ENCODE assay signal across 16 cellular contexts in the genomic region with DNA sequence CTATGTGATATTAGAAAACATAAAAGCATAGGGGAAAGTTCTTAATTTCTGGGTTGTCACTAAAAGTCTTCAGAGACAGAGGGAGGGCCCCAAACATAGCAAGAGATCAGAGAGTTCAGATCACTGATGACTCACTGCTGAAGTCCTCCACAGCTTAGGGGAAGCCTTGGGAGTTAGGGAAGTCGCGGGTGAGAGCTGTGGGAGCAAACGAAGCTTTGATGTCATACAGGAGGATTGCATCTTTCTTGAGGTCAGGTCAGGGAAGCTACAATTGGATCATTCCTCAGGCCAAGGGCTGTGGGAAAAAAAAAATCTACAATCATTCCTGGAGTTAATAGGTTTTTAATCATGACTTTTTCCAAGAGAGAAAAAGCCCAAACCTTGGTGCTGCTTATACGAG.
DNase-seq lines count a peak whose midpoint lies in the region; ATAC-seq and TF ChIP-seq lines count a peak whose summit lies in the region.
"Had no signal": no experiment of that assay in that cellular context is flagged by ENCODE, and none has a peak within 500 bp of the region (broad histone marks: within the 10 kb centered on the region; RNA-seq: fewer than 3 reads in every experiment).

No MANE protein-coding gene starts in this region.

- no peak for ATAC-seq in Panc1
- ATAC-seq in omental fat pad (ENCODE audit: low FRiP score) = peak; percentile 72
- ATAC-seq: stimulated activated effector memory CD8-positive, alpha-beta T cell treated with anti-CD3 and anti-CD28 coated beads, Interleukin-12 subunit alpha, Interleukin-12 subunit beta, amount 100 ng/mL, for 72 hours had no signal

- H3K27me3 ChIP-seq in Panc1 (ENCODE audit: control insufficient read depth, insufficient read depth, low read length) (no peaks in the 10 kb centered on the region), fibroblast of lung (ENCODE audit: control insufficient read depth, insufficient read depth, low read length) (no peaks in the 10 kb centered on the region)
- H3K27me3 ChIP-seq: BLaER1, colonic mucosa, right lobe of liver had no signal

- H2AFZ ChIP-seq in fibroblast of lung (ENCODE audit: low read length) = no peak overlapping the region

- POLR2A ChIA-PET in AG04449 (lab: Yijun Ruan, JAX) (interaction anchor here (0.7 kb wide), 1 partner anchor 24 kb away, joined by 5 read pairs; no protein-coding TSS in a partner anchor), Panc1 (lab: Charles Lee) (no interaction called here)

- H3K4me1 ChIP-seq in Panc1 (ENCODE audit: control insufficient read depth, insufficient read depth, low read length) (peaks cover 15% of the 10 kb centered on the region), fibroblast of lung (ENCODE audit: control insufficient read depth, extremely low read depth, insufficient read depth, low read length) (peaks cover 40% of the 10 kb centered on the region)
- H3K4me1 ChIP-seq: BLaER1, colonic mucosa, right lobe of liver had no signal

- CTCF ChIA-PET in AG04449 (lab: Yijun Ruan, JAX) (interaction anchor here (1.0 to 3.7 kb wide), 5 partner anchors 10 to 229 kb away, joined by 4 to 15 read pairs (median 6); no protein-coding TSS in a partner anchor), Panc1 (lab: Charles Lee) (no interaction called here)

- H3K9me3 ChIP-seq in Panc1 (ENCODE audit: control insufficient read depth, insufficient read depth, low read depth, low read length) (no peaks in the 10 kb centered on the region), fibroblast of lung (ENCODE audit: control insufficient read depth, insufficient read depth, low read depth, low read length) (no peaks in the 10 kb centered on the region)
- H3K9me3 ChIP-seq: BLaER1, colonic mucosa, right lobe of liver had no signal

- no peaks in the 10 kb centered on the region for H3K79me2 ChIP-seq in fibroblast of lung (ENCODE audit: control insufficient read depth, insufficient read depth, low read length)

- H4K20me1 ChIP-seq in fibroblast of lung (ENCODE audit: control insufficient read depth, extremely low read depth, insufficient read depth, low read length) = no peaks in the 10 kb centered on the region
- H4K20me1 ChIP-seq: BLaER1 had no signal

- TF ChIP-seq CTCF in AG04449 (IDR thresholded peaks at IDR 0.05; ENCODE audit: insufficient read depth, low read length, missing control alignments) = no peak
- TF ChIP-seq CTCF in Panc1 (IDR thresholded peaks at IDR 0.05) = no peak
- no peak for TF ChIP-seq CTCF in fibroblast of lung (conservative IDR thresholded peaks at IDR 0.05 in 1 of 2, IDR thresholded peaks at IDR 0.05 in 1 of 2; ENCODE audit: low read depth in 1 of 2, low read length in 2 of 2)
- no peak for TF ChIP-seq CTCF in omental fat pad (IDR thresholded peaks at IDR 0.05)

- peak; percentile 91 for DNase-seq in AG04449 (ENCODE audit: low read depth, low spot score)
- no peak for DNase-seq in Panc1 (ENCODE audit: low read depth, low spot score)
- DNase-seq in fibroblast of lung (ENCODE audit: low read depth in 2 of 2) = peak; percentile 95 to 96
- no peak for DNase-seq in omental fat pad (ENCODE audit: low spot score)
- no peak for DNase-seq in NCI-H526 (lab: John Stamatoyannopoulos, UW)
- no peak for DNase-seq in stimulated activated CD4-positive, alpha-beta T cell treated with anti-CD3 and anti-CD28 coated beads, Interleukin-4, amount 100 ng/mL, for 24 hours
- no peak for DNase-seq in activated CD4-positive, alpha-beta T cell treated with anti-CD3 and anti-CD28 coated beads for 4 hours
- DNase-seq in iPS-NIHi11 (ENCODE audit: low spot score) = no peak
- DNase-seq: colonic mucosa, immature natural killer cell, NCI-H446, right lobe of liver, T-helper 2 cell had no signal

- intact Hi-C loops in Panc1 (cut with micrococcal nuclease; ENCODE audit: unreplicated experiment) = no loop called here

- H3K4me3 ChIP-seq in AG04449 (ENCODE audit: low read depth, low read length) = no peak overlapping the region
- no peak overlapping the region for H3K4me3 ChIP-seq in Panc1 (ENCODE audit: low read depth in 2 of 2, low read length in 2 of 2)
- H3K4me3 ChIP-seq in fibroblast of lung (replicated peaks in 1 of 4; ENCODE audit: control extremely low read depth in 1 of 4, insufficient read depth in 1 of 4, low read depth in 3 of 4, low read length in 4 of 4) = no peak overlapping the region
- H3K4me3 ChIP-seq: BLaER1, colonic mucosa, right lobe of liver had no signal

- H3K9ac ChIP-seq in fibroblast of lung (ENCODE audit: insufficient read depth, low read length) = no peak overlapping the region
- H3K9ac ChIP-seq: BLaER1, KMS-11 had no signal

- H3K36me3 ChIP-seq in Panc1 (ENCODE audit: control insufficient read depth, insufficient read depth, low read length) = no peaks in the 10 kb centered on the region
- H3K36me3 ChIP-seq in fibroblast of lung (ENCODE audit: control insufficient read depth, insufficient read depth, low read length) = no peaks in the 10 kb centered on the region
- H3K36me3 ChIP-seq: BLaER1, colonic mucosa, right lobe of liver had no signal

- H3K27ac ChIP-seq in Panc1 (ENCODE audit: low read length) (peak overlapping the region; percentile 84; the same call in 1 of the 2 replicates), fibroblast of lung (ENCODE audit: insufficient read depth, low read length) (peak overlapping the region; percentile 76)
- H3K27ac ChIP-seq: BLaER1, colonic mucosa, KMS-11, right lobe of liver had no signal

- no TSS peak for BruUV-seq in Panc1 (replicated peaks; lab: Mats Ljungman, UMichigan)

- in situ Hi-C loops in Panc1 (cut with HindIII; ENCODE audit: low pct_unique_long_range_greater_than_20kb, low sequenced_read_pairs) = no loop called here

- H3K4me2 ChIP-seq in fibroblast of lung (ENCODE audit: extremely low read depth, insufficient read depth, low read length) = no peak overlapping the region
- H3K4me2 ChIP-seq: BLaER1, KMS-11 had no signal

Comparison
In these comparisons a context has a peak if more than half of its experiments do, and no peak if none do; other contexts are left out.
1. DNase-seq: peak in AG04449 (single experiment) and fibroblast of lung (2 of 2); none in Panc1 (single experiment), omental fat pad (single experiment), NCI-H526 (0 of 2), stimulated activated CD4-positive, alpha-beta T cell treated with anti-CD3 and anti-CD28 coated beads, Interleukin-4, amount 100 ng/mL, for 24 hours (single experiment), activated CD4-positive, alpha-beta T cell treated with anti-CD3 and anti-CD28 coated beads for 4 hours (0 of 2) and iPS-NIHi11 (single experiment).